In the genomic region with DNA sequence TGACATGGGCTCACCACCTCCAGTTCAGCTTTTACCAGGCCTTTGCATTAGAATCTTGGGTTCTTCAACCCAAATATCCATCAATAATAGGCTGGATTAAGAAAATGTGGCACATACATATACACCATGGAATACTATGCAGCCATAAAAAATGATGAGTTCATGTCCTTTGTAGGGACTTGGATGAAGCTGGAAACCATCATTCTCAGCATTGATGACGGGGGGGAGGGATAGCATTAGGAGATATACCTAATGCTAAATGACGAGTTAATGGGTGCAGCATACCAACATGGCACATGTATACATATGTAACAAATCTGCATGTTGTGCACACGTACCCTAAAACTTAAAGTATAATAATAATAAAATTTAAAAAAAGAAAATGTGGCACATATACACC, we compare ENCODE assay signal across 2 cellular contexts. TPM values are rescaled to one million over a fixed set of nuclear protein-coding genes. Genes with fewer than 3 reads are reported as not detected.
"Had no signal": no experiment of that assay in that cellular context is flagged by ENCODE, and none has a peak within 500 bp of the region (broad histone marks: within the 10 kb centered on the region; RNA-seq: fewer than 3 reads in every experiment).

No MANE protein-coding gene starts in this region.

RNA-seq across cellular contexts. Expression of gene NNMT, which starts 45.5 kb away (rescaled TPM):
- total RNA-seq: G401, GM12878 had no signal
